ENCODE assay signal across 18 cellular contexts in the genomic region with DNA sequence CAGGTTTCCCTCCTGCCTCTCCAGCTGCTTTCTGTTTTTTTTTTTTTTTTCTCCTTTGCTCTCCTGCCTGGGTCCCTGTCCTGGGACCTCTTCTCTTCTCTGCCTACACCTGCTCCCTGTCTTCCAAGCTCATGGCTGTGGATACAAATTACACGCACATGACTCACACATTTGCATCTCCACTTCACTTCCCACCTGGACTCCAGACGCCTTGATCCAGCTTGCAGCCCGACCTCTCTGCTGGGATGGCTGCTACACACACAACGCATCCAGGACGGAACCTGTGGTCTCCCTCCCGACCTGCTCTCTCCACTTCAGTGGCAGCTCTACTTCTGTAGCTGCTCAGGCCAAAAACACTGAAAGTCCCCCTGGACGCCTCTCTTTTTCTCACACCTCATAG. TPM values are rescaled to one million over a fixed set of nuclear protein-coding genes. Genes with fewer than 3 reads are reported as not detected.
"Had no signal": no experiment of that assay in that cellular context is flagged by ENCODE, and none has a peak within 500 bp of the region (broad histone marks: within the 10 kb centered on the region; RNA-seq: fewer than 3 reads in every experiment).

No MANE protein-coding gene starts in this region.

- H3K27ac ChIP-seq: esophagus squamous epithelium, right lobe of liver, thyroid gland, uterus, VCaP had no signal

- H3K27ac Mint-ChIP-seq: activated CD8-positive, alpha-beta T cell treated with anti-CD3 and anti-CD28 coated beads, Interleukin-2, amount 10 ng/mL, durations not matched to agents 7 days and 5 days; activated naive CD8-positive, alpha-beta T cell treated with anti-CD3 and anti-CD28 coated beads, Interleukin-2, amount 50 U/mL, for 24 hours; natural killer cell treated with Interleukin-12 subunit alpha and Interleukin-12 subunit beta and Interleukin-15 and Interleukin-18, amount 100 ng/mL, for 72 hours; progenitor cell of endocrine pancreas; stimulated activated effector memory CD8-positive, alpha-beta T cell treated with anti-CD3 and anti-CD28 coated beads, Interleukin-12 subunit alpha, Interleukin-12 subunit beta, amount 100 ng/mL, for 72 hours had no signal

- H3K36me3 Mint-ChIP-seq: natural killer cell treated with Interleukin-12 subunit alpha and Interleukin-12 subunit beta and Interleukin-15 and Interleukin-18, amount 100 ng/mL, for 72 hours; stimulated activated effector memory CD8-positive, alpha-beta T cell treated with anti-CD3 and anti-CD28 coated beads, Interleukin-12 subunit alpha, Interleukin-12 subunit beta, amount 100 ng/mL, for 72 hours had no signal

- H3K27me3 Mint-ChIP-seq: activated naive CD8-positive, alpha-beta T cell treated with anti-CD3 and anti-CD28 coated beads, Interleukin-2, amount 50 U/mL, for 24 hours had no signal

- H3K27me3 ChIP-seq: right lobe of liver, thyroid gland, uterus had no signal

- DNase-seq: activated CD4-positive, alpha-beta T cell treated with anti-CD3 and anti-CD28 coated beads for 4 hours; activated CD8-positive, alpha-beta memory T cell treated with anti-CD3 and anti-CD28 coated beads, Interleukin-2, amount 50 U/mL, for 48 hours; activated CD8-positive, alpha-beta T cell treated with anti-CD3 and anti-CD28 coated beads, Interleukin-2, amount 10 ng/mL, durations not matched to agents 7 days and 5 days; activated naive CD4-positive, alpha-beta T cell treated with Interleukin-2 at 50 U/mL for 16 hours; activated naive CD8-positive, alpha-beta T cell treated with anti-CD3 and anti-CD28 coated beads, Interleukin-2, amount 50 U/mL, for 24 hours; esophagus squamous epithelium; foreskin fibroblast; glutamatergic neuron; mammary epithelial cell; nucleus accumbens; right lobe of liver; uterus had no signal

- H3K4me3 Mint-ChIP-seq: activated CD8-positive, alpha-beta T cell treated with anti-CD3 and anti-CD28 coated beads, Interleukin-2, amount 10 ng/mL, durations not matched to agents 7 days and 5 days; activated naive CD8-positive, alpha-beta T cell treated with anti-CD3 and anti-CD28 coated beads, Interleukin-2, amount 50 U/mL, for 24 hours; natural killer cell treated with Interleukin-12 subunit alpha and Interleukin-12 subunit beta and Interleukin-15 and Interleukin-18, amount 100 ng/mL, for 72 hours; stimulated activated effector memory CD8-positive, alpha-beta T cell treated with anti-CD3 and anti-CD28 coated beads, Interleukin-12 subunit alpha, Interleukin-12 subunit beta, amount 100 ng/mL, for 72 hours had no signal

- H3K4me1 Mint-ChIP-seq: activated naive CD8-positive, alpha-beta T cell treated with anti-CD3 and anti-CD28 coated beads, Interleukin-2, amount 50 U/mL, for 24 hours; stimulated activated effector memory CD8-positive, alpha-beta T cell treated with anti-CD3 and anti-CD28 coated beads, Interleukin-12 subunit alpha, Interleukin-12 subunit beta, amount 100 ng/mL, for 72 hours had no signal

- H3K9me3 Mint-ChIP-seq: activated naive CD8-positive, alpha-beta T cell treated with anti-CD3 and anti-CD28 coated beads, Interleukin-2, amount 50 U/mL, for 24 hours; natural killer cell treated with Interleukin-12 subunit alpha and Interleukin-12 subunit beta and Interleukin-15 and Interleukin-18, amount 100 ng/mL, for 72 hours; stimulated activated effector memory CD8-positive, alpha-beta T cell treated with anti-CD3 and anti-CD28 coated beads, Interleukin-12 subunit alpha, Interleukin-12 subunit beta, amount 100 ng/mL, for 72 hours had no signal

- ATAC-seq: activated CD8-positive, alpha-beta T cell treated with anti-CD3 and anti-CD28 coated beads, Interleukin-2, amount 10 ng/mL, durations not matched to agents 7 days and 5 days; activated naive CD8-positive, alpha-beta T cell treated with anti-CD3 and anti-CD28 coated beads, Interleukin-2, amount 50 U/mL, for 24 hours; left lobe of liver; natural killer cell treated with Interleukin-12 subunit alpha and Interleukin-12 subunit beta and Interleukin-15 and Interleukin-18, amount 100 ng/mL, for 72 hours; right lobe of liver; stimulated activated effector memory CD8-positive, alpha-beta T cell treated with anti-CD3 and anti-CD28 coated beads, Interleukin-12 subunit alpha, Interleukin-12 subunit beta, amount 100 ng/mL, for 72 hours had no signal

- H3K9me3 ChIP-seq: esophagus squamous epithelium, right lobe of liver, thyroid gland, uterus had no signal

RNA-seq across cellular contexts. Expression of gene B3GALT5, which starts 44.4 kb away (rescaled TPM):
- total RNA-seq: activated CD8-positive, alpha-beta T cell treated with anti-CD3 and anti-CD28 coated beads, Interleukin-2, amount 10 ng/mL, durations not matched to agents 7 days and 5 days; mammary epithelial cell; natural killer cell treated with Interleukin-12 subunit alpha and Interleukin-12 subunit beta and Interleukin-15 and Interleukin-18, amount 100 ng/mL, for 72 hours had no signal
